In genomic region chr14:20680843-20681347, GRCh38 we compare ENCODE assay signal across 8 cellular contexts. TPM values are rescaled to one million over a fixed set of nuclear protein-coding genes. Genes with fewer than 3 reads are reported as not detected.
DNase-seq lines count a peak whose midpoint lies in the region; ATAC-seq, FAIRE-seq and TF ChIP-seq lines count a peak whose summit lies in the region.

No MANE protein-coding gene starts in this region.

- no peaks in the 10 kb centered on the region for H3K27me3 Mint-ChIP-seq in stimulated activated memory B cell treated with anti-CD40 and anti-IgM and Interleukin-4, amounts not matched to agents 10 μg/mL and 1 μg/mL and 100 μg/mL, for 72 hours

- H3K4me1 Mint-ChIP-seq in stimulated activated memory B cell treated with anti-CD40 and anti-IgM and Interleukin-4, amounts not matched to agents 10 μg/mL and 1 μg/mL and 100 μg/mL, for 72 hours: peaks cover 2% of the 10 kb centered on the region

- H3K27me3 ChIP-seq in MG63: no peaks in the 10 kb centered on the region

- DNase-seq in AG20443 (ENCODE audit: low spot score) (peak; percentile 64), GM19239 (ENCODE audit: insufficient read length, low spot score) (peak; percentile 56), MG63 (peak; percentile 51), fibroblast of villous mesenchyme (ENCODE audit: low read depth) (no peak), NOMO-1 (lab: John Stamatoyannopoulos, UW; ENCODE audit: unreplicated experiment in 2 of 2) (no peak), Kasumi-1 (lab: John Stamatoyannopoulos, UW) (no peak), GDM1 (lab: John Stamatoyannopoulos, UW) (no peak)

- no peaks in the 10 kb centered on the region for H3K36me3 Mint-ChIP-seq in stimulated activated memory B cell treated with anti-CD40 and anti-IgM and Interleukin-4, amounts not matched to agents 10 μg/mL and 1 μg/mL and 100 μg/mL, for 72 hours

- no peak for FAIRE-seq in GM19239 (lab: Jason Lieb, UNC)

- H3K9me3 ChIP-seq in MG63: no peaks in the 10 kb centered on the region

- H3K4me3 ChIP-seq in MG63: peak overlapping the region; percentile 89
- H3K4me3 ChIP-seq in fibroblast of villous mesenchyme (ENCODE audit: low read depth, low read length): peak overlapping the region; percentile 78

- no peak overlapping the region for H3K27ac Mint-ChIP-seq in stimulated activated memory B cell treated with anti-CD40 and anti-IgM and Interleukin-4, amounts not matched to agents 10 μg/mL and 1 μg/mL and 100 μg/mL, for 72 hours

- ATAC-seq in stimulated activated memory B cell treated with anti-CD40 and anti-IgM and Interleukin-4, amounts not matched to agents 10 μg/mL and 1 μg/mL and 100 μg/mL, for 72 hours: peak; percentile 70

- H3K4me3 Mint-ChIP-seq in stimulated activated memory B cell treated with anti-CD40 and anti-IgM and Interleukin-4, amounts not matched to agents 10 μg/mL and 1 μg/mL and 100 μg/mL, for 72 hours: no peak overlapping the region

- no peaks in the 10 kb centered on the region for H3K9me3 Mint-ChIP-seq in stimulated activated memory B cell treated with anti-CD40 and anti-IgM and Interleukin-4, amounts not matched to agents 10 μg/mL and 1 μg/mL and 100 μg/mL, for 72 hours

- TF ChIP-seq CTCF in fibroblast of villous mesenchyme (IDR thresholded peaks at IDR 0.05; ENCODE audit: insufficient read depth, low read depth, low read length): no peak

- no peaks in the 10 kb centered on the region for H3K36me3 ChIP-seq in MG63

RNA-seq across cellular contexts. Expression of gene RNASE4, which starts 3.5 kb away (rescaled TPM):
- total RNA-seq in MG63 (2014; rRNA removed; shearing (Covaris generic); ENCODE audit: low replicate concordance): 2.3 and 6.1 TPM in 2 replicates
- 6.9 and 7.4 TPM in 2 replicates for total RNA-seq in fibroblast of villous mesenchyme

RNA-seq across cellular contexts. Expression of gene ANG, which starts 7.7 kb away (rescaled TPM):
- total RNA-seq in MG63 (2014; rRNA removed; shearing (Covaris generic); ENCODE audit: low replicate concordance): 0.42 and 3.2 TPM in 2 replicates
- 1.7 and 4.5 TPM in 2 replicates for total RNA-seq in fibroblast of villous mesenchyme

RNA-seq across cellular contexts. Expression of gene OR6S1, which starts 39.4 kb away (rescaled TPM):
- total RNA-seq in MG63 (2014; rRNA removed; shearing (Covaris generic); ENCODE audit: low replicate concordance): not detected in 2 replicates
- not detected in 2 replicates for total RNA-seq in fibroblast of villous mesenchyme

Comparison
In these comparisons a context has a peak if more than half of its experiments do, and no peak if none do; other contexts are left out.
1. DNase-seq: peak in AG20443 (single experiment), GM19239 (single experiment) and MG63 (single experiment); none in fibroblast of villous mesenchyme (single experiment), NOMO-1 (0 of 2), Kasumi-1 (0 of 2) and GDM1 (single experiment).